ENCODE assay signal across 1 cellular context in the genomic region with DNA sequence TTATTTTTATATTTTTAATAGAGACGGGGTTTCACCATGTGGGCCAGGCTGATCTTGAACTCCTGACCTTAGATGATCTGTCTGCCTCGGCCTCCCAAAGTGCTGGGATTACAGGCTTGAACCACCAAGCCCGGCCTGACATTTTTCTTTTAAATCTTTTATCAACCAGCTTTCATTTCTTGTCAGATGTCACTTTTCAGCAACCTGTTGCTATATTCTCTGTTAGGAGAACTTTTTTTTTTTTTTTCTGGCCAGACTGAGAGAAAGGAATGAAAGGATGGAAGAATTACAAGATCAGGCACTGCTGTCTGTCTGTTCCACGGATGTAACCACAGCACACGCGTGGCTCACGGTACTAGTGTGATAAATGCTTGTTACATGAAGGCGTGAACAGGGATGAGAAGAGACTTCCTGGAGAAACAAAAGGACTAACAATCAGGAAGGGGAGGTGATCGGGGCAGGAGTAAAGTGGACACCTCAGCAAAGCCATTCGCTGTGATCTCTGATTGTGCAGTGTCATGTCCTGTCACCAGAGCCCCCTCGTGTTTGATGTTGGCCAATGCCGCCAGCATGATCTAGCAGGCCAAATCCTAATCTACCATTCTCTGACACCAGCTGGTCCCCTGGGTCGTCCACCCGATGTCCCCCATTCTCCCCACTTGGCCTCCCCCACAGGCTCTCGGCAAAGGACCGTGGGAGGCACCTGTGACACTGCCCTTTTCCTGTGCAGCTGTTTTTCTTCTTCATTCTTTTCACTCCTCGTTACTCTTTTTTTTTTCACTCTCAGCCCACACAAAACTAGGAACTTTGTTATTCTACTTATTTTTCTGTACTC.
TF ChIP-seq lines count a peak whose summit lies in the region.

No MANE protein-coding gene starts in this region.

TF ChIP-seq in HepG2, 621 proteins besides CTCF, POLR2A, EP300 and RAD21 (continued from another document and continues in another):
- TF ChIP-seq, protein P1, sequence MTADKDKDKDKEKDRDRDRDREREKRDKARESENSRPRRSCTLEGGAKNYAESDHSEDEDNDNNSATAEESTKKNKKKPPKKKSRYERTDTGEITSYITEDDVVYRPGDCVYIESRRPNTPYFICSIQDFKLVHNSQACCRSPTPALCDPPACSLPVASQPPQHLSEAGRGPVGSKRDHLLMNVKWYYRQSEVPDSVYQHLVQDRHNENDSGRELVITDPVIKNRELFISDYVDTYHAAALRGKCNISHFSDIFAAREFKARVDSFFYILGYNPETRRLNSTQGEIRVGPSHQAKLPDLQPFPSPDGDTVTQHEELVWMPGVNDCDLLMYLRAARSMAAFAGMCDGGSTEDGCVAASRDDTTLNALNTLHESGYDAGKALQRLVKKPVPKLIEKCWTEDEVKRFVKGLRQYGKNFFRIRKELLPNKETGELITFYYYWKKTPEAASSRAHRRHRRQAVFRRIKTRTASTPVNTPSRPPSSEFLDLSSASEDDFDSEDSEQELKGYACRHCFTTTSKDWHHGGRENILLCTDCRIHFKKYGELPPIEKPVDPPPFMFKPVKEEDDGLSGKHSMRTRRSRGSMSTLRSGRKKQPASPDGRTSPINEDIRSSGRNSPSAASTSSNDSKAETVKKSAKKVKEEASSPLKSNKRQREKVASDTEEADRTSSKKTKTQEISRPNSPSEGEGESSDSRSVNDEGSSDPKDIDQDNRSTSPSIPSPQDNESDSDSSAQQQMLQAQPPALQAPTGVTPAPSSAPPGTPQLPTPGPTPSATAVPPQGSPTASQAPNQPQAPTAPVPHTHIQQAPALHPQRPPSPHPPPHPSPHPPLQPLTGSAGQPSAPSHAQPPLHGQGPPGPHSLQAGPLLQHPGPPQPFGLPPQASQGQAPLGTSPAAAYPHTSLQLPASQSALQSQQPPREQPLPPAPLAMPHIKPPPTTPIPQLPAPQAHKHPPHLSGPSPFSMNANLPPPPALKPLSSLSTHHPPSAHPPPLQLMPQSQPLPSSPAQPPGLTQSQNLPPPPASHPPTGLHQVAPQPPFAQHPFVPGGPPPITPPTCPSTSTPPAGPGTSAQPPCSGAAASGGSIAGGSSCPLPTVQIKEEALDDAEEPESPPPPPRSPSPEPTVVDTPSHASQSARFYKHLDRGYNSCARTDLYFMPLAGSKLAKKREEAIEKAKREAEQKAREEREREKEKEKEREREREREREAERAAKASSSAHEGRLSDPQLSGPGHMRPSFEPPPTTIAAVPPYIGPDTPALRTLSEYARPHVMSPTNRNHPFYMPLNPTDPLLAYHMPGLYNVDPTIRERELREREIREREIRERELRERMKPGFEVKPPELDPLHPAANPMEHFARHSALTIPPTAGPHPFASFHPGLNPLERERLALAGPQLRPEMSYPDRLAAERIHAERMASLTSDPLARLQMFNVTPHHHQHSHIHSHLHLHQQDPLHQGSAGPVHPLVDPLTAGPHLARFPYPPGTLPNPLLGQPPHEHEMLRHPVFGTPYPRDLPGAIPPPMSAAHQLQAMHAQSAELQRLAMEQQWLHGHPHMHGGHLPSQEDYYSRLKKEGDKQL (CRISPR knock-in tag; IDR thresholded peaks at IDR 0.05; ENCODE audit: low read depth) = no peak; the same call in 1 of the 2 replicates
- peak; percentile 61 for TF ChIP-seq CEBPG (CRISPR knock-in tag; IDR thresholded peaks at IDR 0.05)
- no peak for TF ChIP-seq ZKSCAN1 (IDR thresholded peaks at IDR 0.05; ENCODE audit: low read length)
- TF ChIP-seq ARNT2 (CRISPR knock-in tag; IDR thresholded peaks at IDR 0.05; ENCODE audit: low read depth) = 0 out of 2 replicates have a peak, but pooled peaks have one; percentile 49
- no peak for TF ChIP-seq NRL (CRISPR knock-in tag; IDR thresholded peaks at IDR 0.05; ENCODE audit: borderline replicate concordance)
- no peak for TF ChIP-seq AGO2 (optimal IDR thresholded peaks at IDR 0.05; ENCODE audit: low read depth, low read length)
- TF ChIP-seq, protein P2, sequence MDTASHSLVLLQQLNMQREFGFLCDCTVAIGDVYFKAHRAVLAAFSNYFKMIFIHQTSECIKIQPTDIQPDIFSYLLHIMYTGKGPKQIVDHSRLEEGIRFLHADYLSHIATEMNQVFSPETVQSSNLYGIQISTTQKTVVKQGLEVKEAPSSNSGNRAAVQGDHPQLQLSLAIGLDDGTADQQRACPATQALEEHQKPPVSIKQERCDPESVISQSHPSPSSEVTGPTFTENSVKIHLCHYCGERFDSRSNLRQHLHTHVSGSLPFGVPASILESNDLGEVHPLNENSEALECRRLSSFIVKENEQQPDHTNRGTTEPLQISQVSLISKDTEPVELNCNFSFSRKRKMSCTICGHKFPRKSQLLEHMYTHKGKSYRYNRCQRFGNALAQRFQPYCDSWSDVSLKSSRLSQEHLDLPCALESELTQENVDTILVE (CRISPR knock-in tag; IDR thresholded peaks at IDR 0.05) = no peak; the same call in 1 of the 2 replicates
- no peak for TF ChIP-seq MZF1 (CRISPR knock-in tag; IDR thresholded peaks at IDR 0.05; ENCODE audit: borderline replicate concordance)
- TF ChIP-seq HMG20A (CRISPR knock-in tag; IDR thresholded peaks at IDR 0.05; ENCODE audit: borderline replicate concordance) = no peak
- no peak for TF ChIP-seq ZNF850 (CRISPR knock-in tag; conservative IDR thresholded peaks at IDR 0.05)
- TF ChIP-seq, protein P3, sequence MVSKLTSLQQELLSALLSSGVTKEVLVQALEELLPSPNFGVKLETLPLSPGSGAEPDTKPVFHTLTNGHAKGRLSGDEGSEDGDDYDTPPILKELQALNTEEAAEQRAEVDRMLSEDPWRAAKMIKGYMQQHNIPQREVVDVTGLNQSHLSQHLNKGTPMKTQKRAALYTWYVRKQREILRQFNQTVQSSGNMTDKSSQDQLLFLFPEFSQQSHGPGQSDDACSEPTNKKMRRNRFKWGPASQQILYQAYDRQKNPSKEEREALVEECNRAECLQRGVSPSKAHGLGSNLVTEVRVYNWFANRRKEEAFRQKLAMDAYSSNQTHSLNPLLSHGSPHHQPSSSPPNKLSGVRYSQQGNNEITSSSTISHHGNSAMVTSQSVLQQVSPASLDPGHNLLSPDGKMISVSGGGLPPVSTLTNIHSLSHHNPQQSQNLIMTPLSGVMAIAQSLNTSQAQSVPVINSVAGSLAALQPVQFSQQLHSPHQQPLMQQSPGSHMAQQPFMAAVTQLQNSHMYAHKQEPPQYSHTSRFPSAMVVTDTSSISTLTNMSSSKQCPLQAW (CRISPR knock-in tag; IDR thresholded peaks at IDR 0.05) = peak; percentile 76
- TF ChIP-seq, protein P4, sequence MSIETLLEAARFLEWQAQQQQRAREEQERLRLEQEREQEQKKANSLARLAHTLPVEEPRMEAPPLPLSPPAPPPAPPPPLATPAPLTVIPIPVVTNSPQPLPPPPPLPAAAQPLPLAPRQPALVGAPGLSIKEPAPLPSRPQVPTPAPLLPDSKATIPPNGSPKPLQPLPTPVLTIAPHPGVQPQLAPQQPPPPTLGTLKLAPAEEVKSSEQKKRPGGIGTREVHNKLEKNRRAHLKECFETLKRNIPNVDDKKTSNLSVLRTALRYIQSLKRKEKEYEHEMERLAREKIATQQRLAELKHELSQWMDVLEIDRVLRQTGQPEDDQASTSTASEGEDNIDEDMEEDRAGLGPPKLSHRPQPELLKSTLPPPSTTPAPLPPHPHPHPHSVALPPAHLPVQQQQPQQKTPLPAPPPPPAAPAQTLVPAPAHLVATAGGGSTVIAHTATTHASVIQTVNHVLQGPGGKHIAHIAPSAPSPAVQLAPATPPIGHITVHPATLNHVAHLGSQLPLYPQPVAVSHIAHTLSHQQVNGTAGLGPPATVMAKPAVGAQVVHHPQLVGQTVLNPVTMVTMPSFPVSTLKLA (IDR thresholded peaks at IDR 0.05) = no peak
- TF ChIP-seq, protein P5, sequence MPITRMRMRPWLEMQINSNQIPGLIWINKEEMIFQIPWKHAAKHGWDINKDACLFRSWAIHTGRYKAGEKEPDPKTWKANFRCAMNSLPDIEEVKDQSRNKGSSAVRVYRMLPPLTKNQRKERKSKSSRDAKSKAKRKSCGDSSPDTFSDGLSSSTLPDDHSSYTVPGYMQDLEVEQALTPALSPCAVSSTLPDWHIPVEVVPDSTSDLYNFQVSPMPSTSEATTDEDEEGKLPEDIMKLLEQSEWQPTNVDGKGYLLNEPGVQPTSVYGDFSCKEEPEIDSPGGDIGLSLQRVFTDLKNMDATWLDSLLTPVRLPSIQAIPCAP (CRISPR knock-in tag; IDR thresholded peaks at IDR 0.05; ENCODE audit: low read depth) = no peak
- TF ChIP-seq POLR2AphosphoS5 (IDR thresholded peaks at IDR 0.05; ENCODE audit: low read depth, low read length) = peak; percentile 60; the same call in 1 of the 2 replicates
- TF ChIP-seq ZNF205 (CRISPR knock-in tag; IDR thresholded peaks at IDR 0.05) = no peak
- TF ChIP-seq MAFF (IDR thresholded peaks at IDR 0.05; ENCODE audit: low read depth, low read length) = peak; percentile 82
- TF ChIP-seq SNAPC2 (CRISPR knock-in tag; IDR thresholded peaks at IDR 0.05) = no peak
- TF ChIP-seq CBX2 (IDR thresholded peaks at IDR 0.05; ENCODE audit: low read depth, low read length) = no peak
- TF ChIP-seq CBX2 (CRISPR knock-in tag; IDR thresholded peaks at IDR 0.05; ENCODE audit: low read depth) = no peak
- TF ChIP-seq, protein P6, sequence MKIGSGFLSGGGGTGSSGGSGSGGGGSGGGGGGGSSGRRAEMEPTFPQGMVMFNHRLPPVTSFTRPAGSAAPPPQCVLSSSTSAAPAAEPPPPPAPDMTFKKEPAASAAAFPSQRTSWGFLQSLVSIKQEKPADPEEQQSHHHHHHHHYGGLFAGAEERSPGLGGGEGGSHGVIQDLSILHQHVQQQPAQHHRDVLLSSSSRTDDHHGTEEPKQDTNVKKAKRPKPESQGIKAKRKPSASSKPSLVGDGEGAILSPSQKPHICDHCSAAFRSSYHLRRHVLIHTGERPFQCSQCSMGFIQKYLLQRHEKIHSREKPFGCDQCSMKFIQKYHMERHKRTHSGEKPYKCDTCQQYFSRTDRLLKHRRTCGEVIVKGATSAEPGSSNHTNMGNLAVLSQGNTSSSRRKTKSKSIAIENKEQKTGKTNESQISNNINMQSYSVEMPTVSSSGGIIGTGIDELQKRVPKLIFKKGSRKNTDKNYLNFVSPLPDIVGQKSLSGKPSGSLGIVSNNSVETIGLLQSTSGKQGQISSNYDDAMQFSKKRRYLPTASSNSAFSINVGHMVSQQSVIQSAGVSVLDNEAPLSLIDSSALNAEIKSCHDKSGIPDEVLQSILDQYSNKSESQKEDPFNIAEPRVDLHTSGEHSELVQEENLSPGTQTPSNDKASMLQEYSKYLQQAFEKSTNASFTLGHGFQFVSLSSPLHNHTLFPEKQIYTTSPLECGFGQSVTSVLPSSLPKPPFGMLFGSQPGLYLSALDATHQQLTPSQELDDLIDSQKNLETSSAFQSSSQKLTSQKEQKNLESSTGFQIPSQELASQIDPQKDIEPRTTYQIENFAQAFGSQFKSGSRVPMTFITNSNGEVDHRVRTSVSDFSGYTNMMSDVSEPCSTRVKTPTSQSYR (CRISPR knock-in tag; IDR thresholded peaks at IDR 0.05; ENCODE audit: borderline replicate concordance) = no peak; the same call in 1 of the 2 replicates
- peak; percentile 77; the same call in 1 of the 2 replicates for TF ChIP-seq NFE2L1 (CRISPR knock-in tag; IDR thresholded peaks at IDR 0.05; ENCODE audit: borderline replicate concordance)
- no peak for TF ChIP-seq EHMT2 (IDR thresholded peaks at IDR 0.05; ENCODE audit: borderline replicate concordance, low read depth, low read length)
- TF ChIP-seq, protein P7, sequence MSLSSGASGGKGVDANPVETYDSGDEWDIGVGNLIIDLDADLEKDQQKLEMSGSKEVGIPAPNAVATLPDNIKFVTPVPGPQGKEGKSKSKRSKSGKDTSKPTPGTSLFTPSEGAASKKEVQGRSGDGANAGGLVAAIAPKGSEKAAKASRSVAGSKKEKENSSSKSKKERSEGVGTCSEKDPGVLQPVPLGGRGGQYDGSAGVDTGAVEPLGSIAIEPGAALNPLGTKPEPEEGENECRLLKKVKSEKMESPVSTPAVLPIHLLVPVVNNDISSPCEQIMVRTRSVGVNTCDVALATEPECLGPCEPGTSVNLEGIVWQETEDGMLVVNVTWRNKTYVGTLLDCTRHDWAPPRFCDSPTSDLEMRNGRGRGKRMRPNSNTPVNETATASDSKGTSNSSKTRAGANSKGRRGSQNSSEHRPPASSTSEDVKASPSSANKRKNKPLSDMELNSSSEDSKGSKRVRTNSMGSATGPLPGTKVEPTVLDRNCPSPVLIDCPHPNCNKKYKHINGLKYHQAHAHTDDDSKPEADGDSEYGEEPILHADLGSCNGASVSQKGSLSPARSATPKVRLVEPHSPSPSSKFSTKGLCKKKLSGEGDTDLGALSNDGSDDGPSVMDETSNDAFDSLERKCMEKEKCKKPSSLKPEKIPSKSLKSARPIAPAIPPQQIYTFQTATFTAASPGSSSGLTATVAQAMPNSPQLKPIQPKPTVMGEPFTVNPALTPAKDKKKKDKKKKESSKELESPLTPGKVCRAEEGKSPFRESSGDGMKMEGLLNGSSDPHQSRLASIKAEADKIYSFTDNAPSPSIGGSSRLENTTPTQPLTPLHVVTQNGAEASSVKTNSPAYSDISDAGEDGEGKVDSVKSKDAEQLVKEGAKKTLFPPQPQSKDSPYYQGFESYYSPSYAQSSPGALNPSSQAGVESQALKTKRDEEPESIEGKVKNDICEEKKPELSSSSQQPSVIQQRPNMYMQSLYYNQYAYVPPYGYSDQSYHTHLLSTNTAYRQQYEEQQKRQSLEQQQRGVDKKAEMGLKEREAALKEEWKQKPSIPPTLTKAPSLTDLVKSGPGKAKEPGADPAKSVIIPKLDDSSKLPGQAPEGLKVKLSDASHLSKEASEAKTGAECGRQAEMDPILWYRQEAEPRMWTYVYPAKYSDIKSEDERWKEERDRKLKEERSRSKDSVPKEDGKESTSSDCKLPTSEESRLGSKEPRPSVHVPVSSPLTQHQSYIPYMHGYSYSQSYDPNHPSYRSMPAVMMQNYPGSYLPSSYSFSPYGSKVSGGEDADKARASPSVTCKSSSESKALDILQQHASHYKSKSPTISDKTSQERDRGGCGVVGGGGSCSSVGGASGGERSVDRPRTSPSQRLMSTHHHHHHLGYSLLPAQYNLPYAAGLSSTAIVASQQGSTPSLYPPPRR (CRISPR knock-in tag; IDR thresholded peaks at IDR 0.05; ENCODE audit: borderline replicate concordance) = peak; percentile 47; the same call in 1 of the 2 replicates
- no peak for TF ChIP-seq ZFAT (CRISPR knock-in tag; conservative IDR thresholded peaks at IDR 0.05)
- no peak for TF ChIP-seq TRIM24 (CRISPR knock-in tag; IDR thresholded peaks at IDR 0.05)
- TF ChIP-seq, protein P8, sequence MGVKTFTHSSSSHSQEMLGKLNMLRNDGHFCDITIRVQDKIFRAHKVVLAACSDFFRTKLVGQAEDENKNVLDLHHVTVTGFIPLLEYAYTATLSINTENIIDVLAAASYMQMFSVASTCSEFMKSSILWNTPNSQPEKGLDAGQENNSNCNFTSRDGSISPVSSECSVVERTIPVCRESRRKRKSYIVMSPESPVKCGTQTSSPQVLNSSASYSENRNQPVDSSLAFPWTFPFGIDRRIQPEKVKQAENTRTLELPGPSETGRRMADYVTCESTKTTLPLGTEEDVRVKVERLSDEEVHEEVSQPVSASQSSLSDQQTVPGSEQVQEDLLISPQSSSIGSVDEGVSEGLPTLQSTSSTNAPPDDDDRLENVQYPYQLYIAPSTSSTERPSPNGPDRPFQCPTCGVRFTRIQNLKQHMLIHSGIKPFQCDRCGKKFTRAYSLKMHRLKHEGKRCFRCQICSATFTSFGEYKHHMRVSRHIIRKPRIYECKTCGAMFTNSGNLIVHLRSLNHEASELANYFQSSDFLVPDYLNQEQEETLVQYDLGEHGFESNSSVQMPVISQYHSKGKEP (CRISPR knock-in tag; IDR thresholded peaks at IDR 0.05) = no peak
- TF ChIP-seq ZSCAN30 (CRISPR knock-in tag; IDR thresholded peaks at IDR 0.05) = no peak
- no peak for TF ChIP-seq ZNF430 (CRISPR knock-in tag; IDR thresholded peaks at IDR 0.05)
- TF ChIP-seq MLLT10 (CRISPR knock-in tag; IDR thresholded peaks at IDR 0.05) = no peak
- TF ChIP-seq ZNF614 (CRISPR knock-in tag; IDR thresholded peaks at IDR 0.05; ENCODE audit: borderline replicate concordance) = peak; percentile 69; the same call in 1 of the 2 replicates
